Comparison of ENCODE assay signal across 28 cellular contexts in the genomic region with DNA sequence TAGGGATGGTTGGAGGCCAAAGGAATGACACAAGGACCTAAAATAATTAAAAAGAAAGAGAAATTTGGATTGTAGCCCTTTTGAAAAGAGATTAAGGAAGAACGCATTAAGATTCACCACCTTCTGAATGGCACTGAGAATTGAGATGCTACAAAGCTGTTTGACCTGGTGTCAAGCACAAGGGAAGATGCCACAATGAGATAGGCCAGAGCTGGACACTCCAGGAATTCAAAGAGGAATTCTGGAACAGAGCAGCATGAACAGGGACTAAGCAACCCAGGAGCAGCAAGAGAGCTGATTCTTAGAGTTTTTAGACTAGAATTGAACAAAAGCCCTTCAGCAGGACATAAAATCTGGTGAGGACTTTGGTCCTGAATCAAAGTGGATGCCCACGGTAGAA. TPM values are rescaled to one million over a fixed set of nuclear protein-coding genes. Genes with fewer than 3 reads are reported as not detected.
"Had no signal": no experiment of that assay in that cellular context is flagged by ENCODE, and none has a peak within 500 bp of the region (broad histone marks: within the 10 kb centered on the region; RNA-seq: fewer than 3 reads in every experiment).

No MANE protein-coding gene starts in this region.

- H3K4me1 Mint-ChIP-seq: mesothelial cell of epicardium; naive B cell; natural killer cell; stimulated activated naive B cell treated with anti-CD40 and anti-IgM and Interleukin-4, amounts not matched to agents 10 μg/mL and 1 μg/mL and 100 μg/mL, for 72 hours had no signal

- H3K27ac ChIP-seq: heart right ventricle, hepatocyte, left ventricle myocardium inferior, pancreas, prostate gland, skin epidermis, stomach, testis, thyroid gland, transverse colon, upper lobe of right lung had no signal

- H3K27me3 ChIP-seq: heart right ventricle, hepatocyte, pancreas, testis, thyroid gland, upper lobe of right lung had no signal

- DNase-seq: heart right ventricle; left colon; left ventricle myocardium inferior; mesendoderm; naive B cell; natural killer cell; pancreas; posterior cingulate gyrus; retina; right cardiac atrium; stimulated activated CD4-positive, alpha-beta T cell treated with anti-CD3 and anti-CD28 coated beads, Interleukin-12 subunit alpha, Interleukin-12 subunit beta, amount 100 ng/mL, for 4 hours; stimulated activated CD4-positive, alpha-beta T cell treated with anti-CD3 and anti-CD28 coated beads, Interleukin-15, amount 100 ng/mL, for 24 hours; stimulated activated CD4-positive, alpha-beta T cell treated with anti-CD3 and anti-CD28 coated beads, Interleukin-2, amount 100 ng/mL, for 24 hours; stimulated activated CD4-positive, alpha-beta T cell treated with anti-CD3 and anti-CD28 coated beads, Interleukin-4, amount 100 ng/mL, for 1 hour; stimulated activated naive B cell treated with anti-CD40 and anti-IgM and Interleukin-4, amounts not matched to agents 10 μg/mL and 1 μg/mL and 100 μg/mL, for 72 hours; stimulated activated naive CD8-positive, alpha-beta T cell treated with anti-CD3 and anti-CD28 coated beads, Interleukin-15, Interleukin-2, amounts not matched to agents 100 U/mL and 50 U/mL, for 24 hours; stomach; testis; transverse colon; upper lobe of right lung had no signal

- H2AFZ ChIP-seq: hepatocyte had no signal

- H3K36me3 ChIP-seq: heart right ventricle, left ventricle myocardium inferior, pancreas, prostate gland, stomach, thyroid gland, transverse colon, upper lobe of right lung had no signal

- H3K4me3 Mint-ChIP-seq: mesothelial cell of epicardium; naive B cell; natural killer cell; stimulated activated naive B cell treated with anti-CD40 and anti-IgM and Interleukin-4, amounts not matched to agents 10 μg/mL and 1 μg/mL and 100 μg/mL, for 72 hours had no signal

- ATAC-seq: heart right ventricle; left colon; natural killer cell; pancreas; right cardiac atrium; stimulated activated naive B cell treated with anti-CD40 and anti-IgM and Interleukin-4, amounts not matched to agents 10 μg/mL and 1 μg/mL and 100 μg/mL, for 72 hours; stimulated activated naive CD8-positive, alpha-beta T cell treated with anti-CD3 and anti-CD28 coated beads, Interleukin-15, Interleukin-2, amounts not matched to agents 100 U/mL and 50 U/mL, for 24 hours; upper lobe of right lung had no signal

- H3K79me2 ChIP-seq: hepatocyte had no signal

- FAIRE-seq: keratinocyte, pancreas, urothelium cell line had no signal

- H3K4me1 ChIP-seq: heart right ventricle, left ventricle myocardium inferior, pancreas, prostate gland, stomach, testis, thyroid gland, transverse colon, upper lobe of right lung had no signal

- H3K9me3 ChIP-seq: heart right ventricle, left ventricle myocardium inferior, pancreas, prostate gland, stomach, testis, thyroid gland, transverse colon, upper lobe of right lung had no signal

- H3K27ac Mint-ChIP-seq: mesothelial cell of epicardium; natural killer cell; stimulated activated naive B cell treated with anti-CD40 and anti-IgM and Interleukin-4, amounts not matched to agents 10 μg/mL and 1 μg/mL and 100 μg/mL, for 72 hours had no signal

- H3K4me2 ChIP-seq: hepatocyte had no signal

- H3K4me3 ChIP-seq: heart right ventricle, hepatocyte, left ventricle myocardium inferior, lung, pancreas, prostate gland, skin epidermis, stomach, testis, thyroid gland, transverse colon, upper lobe of right lung had no signal

- H3K36me3 Mint-ChIP-seq: mesothelial cell of epicardium; naive B cell; natural killer cell; stimulated activated naive B cell treated with anti-CD40 and anti-IgM and Interleukin-4, amounts not matched to agents 10 μg/mL and 1 μg/mL and 100 μg/mL, for 72 hours had no signal

- H3K9me3 Mint-ChIP-seq: mesothelial cell of epicardium; naive B cell; natural killer cell; stimulated activated naive B cell treated with anti-CD40 and anti-IgM and Interleukin-4, amounts not matched to agents 10 μg/mL and 1 μg/mL and 100 μg/mL, for 72 hours had no signal

RNA-seq across cellular contexts. Expression of a gene that starts 11.6 kb away (rescaled TPM):
- polyA plus RNA-seq: keratinocyte had no signal
